ENCODE assay signal across 24 cellular contexts in genomic region chr12:21780786-21781185, GRCh38. TPM values are rescaled to one million over a fixed set of nuclear protein-coding genes. Genes with fewer than 3 reads are reported as not detected.
"Had no signal": no experiment of that assay in that cellular context is flagged by ENCODE, and none has a peak within 500 bp of the region (broad histone marks: within the 10 kb centered on the region; RNA-seq: fewer than 3 reads in every experiment).

No MANE protein-coding gene starts in this region.

- H3K27ac ChIP-seq: suprapubic skin, tibial nerve, vagina, WERI-Rb-1 had no signal

- DNase-seq: activated CD4-positive, alpha-beta T cell treated with anti-CD3 and anti-CD28 coated beads, Interleukin-2, amount 50 U/mL, for 1 hour; activated CD4-positive, CD25-positive, alpha-beta regulatory T cell treated with anti-CD3 and anti-CD28 coated beads, Interleukin-2, amount 50 U/mL, for 72 hours; activated CD8-positive, alpha-beta T cell treated with anti-CD3 and anti-CD28 coated beads, Interleukin-2, amount 10 ng/mL, durations not matched to agents 7 days and 5 days; activated gamma-delta T cell; activated naive CD4-positive, alpha-beta T cell treated with anti-CD3 and anti-CD28 coated beads, Interleukin-2, amount 50 U/mL, for 16 hours; activated naive CD8-positive, alpha-beta T cell treated with anti-CD3 and anti-CD28 coated beads, Interleukin-2, amount 50 U/mL, for 24 hours; effector memory CD4-positive, alpha-beta T cell; kidney; midbrain; nephron progenitor cell; nucleus accumbens; stimulated activated CD4-positive, alpha-beta T cell treated with anti-CD3 and anti-CD28 coated beads, Interleukin-12 subunit alpha, Interleukin-12 subunit beta, amount 100 ng/mL, for 4 hours; stimulated activated CD4-positive, alpha-beta T cell treated with anti-CD3 and anti-CD28 coated beads, Interleukin-1b, Interleukin-23, amount 100 ng/mL, for 48 hours; stimulated activated naive CD8-positive, alpha-beta T cell treated with anti-CD3 and anti-CD28 coated beads, Interleukin-15, amount 100 ng/mL, for 72 hours; T-cell; WERI-Rb-1 had no signal

- H3K27me3 ChIP-seq: suprapubic skin, tibial nerve, vagina had no signal

- H3K4me1 ChIP-seq: suprapubic skin, tibial nerve, vagina had no signal

- H3K9me3 ChIP-seq: suprapubic skin, tibial nerve, vagina had no signal

- ATAC-seq: activated CD8-positive, alpha-beta T cell treated with anti-CD3 and anti-CD28 coated beads, Interleukin-2, amount 10 ng/mL, durations not matched to agents 7 days and 5 days; activated naive CD8-positive, alpha-beta T cell treated with anti-CD3 and anti-CD28 coated beads, Interleukin-2, amount 50 U/mL, for 24 hours; stimulated activated effector memory CD8-positive, alpha-beta T cell treated with anti-CD3 and anti-CD28 coated beads, Interleukin-12 subunit alpha, Interleukin-12 subunit beta, amount 100 ng/mL, for 72 hours; stimulated activated naive CD8-positive, alpha-beta T cell treated with anti-CD3 and anti-CD28 coated beads, Interleukin-15, amount 100 ng/mL, for 72 hours; T-cell had no signal

- FAIRE-seq: colon, kidney, TTC549 had no signal

- H3K36me3 ChIP-seq: suprapubic skin, tibial nerve, vagina, WERI-Rb-1 had no signal

- H3K4me3 ChIP-seq: suprapubic skin, tibial nerve, vagina had no signal

RNA-seq across cellular contexts. Expression of gene KCNJ8, which starts 6.3 kb away (rescaled TPM):
- total RNA-seq: activated CD8-positive, alpha-beta T cell treated with anti-CD3 and anti-CD28 coated beads, Interleukin-2, amount 10 ng/mL, durations not matched to agents 7 days and 5 days; activated T-helper 1 cell treated with anti-CD3 and anti-CD28 coated beads, Interleukin-12 subunit alpha, Interleukin-12 subunit beta, Interleukin-2, Interleukin-4 antibody, amounts not matched to agents 30 ng/mL and 10 ng/mL and 1 ng/mL, durations not matched to agents 14 hours and 24 hours and 36 hours; dermis microvascular lymphatic vessel endothelial cell had no signal
